Comparison of ENCODE assay signal across 24 cellular contexts in the genomic region with DNA sequence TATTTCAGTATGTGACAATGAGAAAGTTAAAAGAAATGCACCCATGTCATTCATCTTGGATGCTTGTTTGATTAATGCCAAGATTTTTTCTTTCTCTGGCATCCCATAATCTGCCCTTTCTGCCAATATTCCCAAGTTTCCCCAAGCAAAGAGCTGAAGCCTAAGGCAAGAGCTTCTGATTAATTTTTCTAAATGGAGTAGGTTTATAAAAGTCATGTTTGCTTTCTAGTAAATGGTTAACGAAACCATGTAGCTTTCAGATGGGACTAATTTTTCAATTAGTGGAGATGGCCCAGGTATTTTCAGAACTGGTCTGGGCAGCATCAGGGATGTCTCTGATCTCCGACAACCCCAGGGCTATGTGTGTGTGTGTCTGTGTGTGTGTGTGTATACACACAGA. TPM values are rescaled to one million over a fixed set of nuclear protein-coding genes. Genes with fewer than 3 reads are reported as not detected.
"Had no signal": no experiment of that assay in that cellular context is flagged by ENCODE, and none has a peak within 500 bp of the region (broad histone marks: within the 10 kb centered on the region; RNA-seq: fewer than 3 reads in every experiment).

No MANE protein-coding gene starts in this region.

- H3K9me3 ChIP-seq: psoas muscle, sigmoid colon, stomach, thoracic aorta, transverse colon had no signal

- H3K27me3 Mint-ChIP-seq: naive B cell had no signal

- H3K4me3 ChIP-seq: coronary artery, psoas muscle, sigmoid colon, skin epidermis, stomach, thoracic aorta, transverse colon had no signal

- H3K27me3 ChIP-seq: foreskin keratinocyte, sigmoid colon, stomach, transverse colon had no signal

- H3K4me3 Mint-ChIP-seq: endodermal cell, immature natural killer cell, naive B cell, nephron progenitor cell had no signal

- H3K4me1 ChIP-seq: foreskin keratinocyte, psoas muscle, stomach, transverse colon had no signal

- DNase-seq: effector CD4-positive, alpha-beta T cell; endodermal cell; erythroblast; foreskin keratinocyte; immature natural killer cell; kidney; left cardiac atrium; left ventricle myocardium superior; mesendoderm; naive B cell; nephron progenitor cell; psoas muscle; sigmoid colon; stimulated activated CD4-positive, alpha-beta T cell treated with anti-CD3 and anti-CD28 coated beads, Interleukin-12 subunit alpha, Interleukin-12 subunit beta, amount 100 ng/mL, for 4 hours; stimulated activated naive CD4-positive, alpha-beta T cell; stomach; substantia nigra; transverse colon had no signal

- H3K36me3 ChIP-seq: sigmoid colon, stomach, thoracic aorta, transverse colon had no signal

- H3K36me3 Mint-ChIP-seq: immature natural killer cell, naive B cell had no signal

- H3K27ac Mint-ChIP-seq: endodermal cell, immature natural killer cell, naive B cell, nephron progenitor cell had no signal

- H3K4me1 Mint-ChIP-seq: immature natural killer cell, naive B cell, nephron progenitor cell had no signal

- H3K27ac ChIP-seq: coronary artery, foreskin keratinocyte, psoas muscle, sigmoid colon, skin epidermis, stomach, thoracic aorta, transverse colon had no signal

- ATAC-seq: foreskin keratinocyte, left cardiac atrium, left ventricle myocardium superior, psoas muscle had no signal

RNA-seq across cellular contexts. Expression of gene LRRC4C, which starts 55.3 kb away (rescaled TPM):
- total RNA-seq: dermis microvascular lymphatic vessel endothelial cell, endothelial cell of umbilical vein, foreskin keratinocyte, lung microvascular endothelial cell had no signal
